In the genomic region with DNA sequence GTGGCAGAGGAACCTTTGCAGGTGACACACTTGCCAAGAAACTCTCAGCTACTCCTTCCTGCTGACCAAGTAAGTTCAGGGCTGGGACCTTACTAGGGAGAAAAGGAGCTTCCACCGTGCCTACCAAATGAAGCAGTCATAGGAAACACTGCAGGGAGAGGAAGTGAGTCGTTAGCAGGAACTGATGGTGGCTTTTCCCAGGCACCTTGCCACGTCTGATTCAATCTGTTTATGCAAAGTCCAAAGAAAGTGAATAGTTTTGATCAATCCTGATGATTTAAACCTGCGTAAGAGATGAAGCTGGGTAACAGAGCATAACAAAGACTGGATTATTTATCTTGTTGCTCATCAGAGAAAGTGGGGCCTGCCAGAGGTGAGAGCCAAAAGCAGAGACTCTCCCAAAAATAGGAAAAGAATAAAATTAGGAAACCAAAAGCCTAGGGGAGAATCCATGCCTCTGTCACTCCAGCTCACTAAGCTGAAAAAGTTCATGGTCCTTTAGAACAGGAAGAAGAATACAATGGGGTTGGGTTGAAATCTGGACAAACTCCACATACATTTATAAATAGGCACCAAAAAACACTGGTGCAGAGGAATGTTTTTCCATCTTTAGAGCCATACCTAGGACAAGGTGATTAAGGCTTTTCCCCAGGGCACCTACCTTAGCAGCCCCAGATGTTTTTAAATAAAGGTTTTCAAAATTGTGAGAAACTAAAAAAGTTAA, we compare ENCODE assay signal across 8 cellular contexts. TPM values are rescaled to one million over a fixed set of nuclear protein-coding genes. Genes with fewer than 3 reads are reported as not detected.
DNase-seq lines count a peak whose midpoint lies in the region; ATAC-seq, FAIRE-seq and TF ChIP-seq lines count a peak whose summit lies in the region.

No MANE protein-coding gene starts in this region.

- no peaks in the 10 kb centered on the region for H3K27me3 ChIP-seq in keratinocyte (ENCODE audit: control insufficient read depth, extremely low read depth, insufficient read depth, low read length)
- no peaks in the 10 kb centered on the region for H3K27me3 ChIP-seq in upper lobe of right lung

- FAIRE-seq in keratinocyte (lab: Jason Lieb, UNC), result peak; percentile 88

- peak overlapping the region; percentile 74 for H3K27ac ChIP-seq in keratinocyte (ENCODE audit: control insufficient read depth, insufficient read depth, low read length)
- H3K27ac ChIP-seq in upper lobe of right lung, result peak overlapping the region; percentile 43

- peak overlapping the region; percentile 1 for H3K4me3 Mint-ChIP-seq in activated CD4-positive, alpha-beta T cell treated with anti-CD3 and anti-CD28 coated beads, Interleukin-2, amount 10 ng/mL, durations not matched to agents 24 days and 14 days
- no peak overlapping the region for H3K4me3 Mint-ChIP-seq in activated CD4-positive, alpha-beta T cell treated with anti-CD3 and anti-CD28 coated beads, Interleukin-2, amount 10 ng/mL, durations not matched to agents 7 days and 5 days
- H3K4me3 Mint-ChIP-seq in stimulated activated memory B cell treated with anti-CD40 and anti-IgM and Interleukin-4, amounts not matched to agents 10 μg/mL and 1 μg/mL and 100 μg/mL, for 72 hours, result no peak overlapping the region

- H3K79me2 ChIP-seq in keratinocyte (ENCODE audit: control insufficient read depth, insufficient read depth, low read length), result no peaks in the 10 kb centered on the region

- H3K36me3 Mint-ChIP-seq in activated CD4-positive, alpha-beta T cell treated with anti-CD3 and anti-CD28 coated beads, Interleukin-2, amount 10 ng/mL, durations not matched to agents 24 days and 14 days (ENCODE audit: low read depth), result no peaks in the 10 kb centered on the region
- no peaks in the 10 kb centered on the region for H3K36me3 Mint-ChIP-seq in activated CD4-positive, alpha-beta T cell treated with anti-CD3 and anti-CD28 coated beads, Interleukin-2, amount 10 ng/mL, durations not matched to agents 7 days and 5 days (ENCODE audit: low read depth)
- H3K36me3 Mint-ChIP-seq in stimulated activated memory B cell treated with anti-CD40 and anti-IgM and Interleukin-4, amounts not matched to agents 10 μg/mL and 1 μg/mL and 100 μg/mL, for 72 hours, result no peaks in the 10 kb centered on the region

- CTCF ChIA-PET in activated CD4-positive, alpha-beta T cell treated with anti-CD3 and anti-CD28 coated beads, Interleukin-2, amount 10 ng/mL, durations not matched to agents 7 days and 5 days (lab: Charles Lee), result interaction anchor here (1.6 to 2.0 kb wide), 2 partner anchors 15 to 33 kb away, joined by 4 read pairs; no protein-coding TSS in a partner anchor

- no peaks in the 10 kb centered on the region for H3K9me3 Mint-ChIP-seq in activated CD4-positive, alpha-beta T cell treated with anti-CD3 and anti-CD28 coated beads, Interleukin-2, amount 10 ng/mL, durations not matched to agents 24 days and 14 days
- H3K9me3 Mint-ChIP-seq in activated CD4-positive, alpha-beta T cell treated with anti-CD3 and anti-CD28 coated beads, Interleukin-2, amount 10 ng/mL, durations not matched to agents 7 days and 5 days, result no peaks in the 10 kb centered on the region
- no peaks in the 10 kb centered on the region for H3K9me3 Mint-ChIP-seq in stimulated activated memory B cell treated with anti-CD40 and anti-IgM and Interleukin-4, amounts not matched to agents 10 μg/mL and 1 μg/mL and 100 μg/mL, for 72 hours

- TF ChIP-seq CTCF in astrocyte of the cerebellum (IDR thresholded peaks at IDR 0.05; ENCODE audit: low read depth, low read length, missing control alignments) (no peak), keratinocyte (optimal IDR thresholded peaks at IDR 0.05 in 1 of 3, IDR thresholded peaks at IDR 0.05 in 1 of 3, conservative IDR thresholded peaks at IDR 0.05 in 1 of 3; ENCODE audit: extremely low read depth in 1 of 3, insufficient read depth in 2 of 3, low read length in 3 of 3) (no peak), upper lobe of right lung (IDR thresholded peaks at IDR 0.05) (no peak)

- no peaks in the 10 kb centered on the region for H3K9me1 ChIP-seq in keratinocyte (ENCODE audit: control insufficient read depth, extremely low read depth, insufficient read depth, low read length)

- H3K9me3 ChIP-seq in keratinocyte (ENCODE audit: control insufficient read depth, low read depth, low read length) (no peaks in the 10 kb centered on the region), upper lobe of right lung (no peaks in the 10 kb centered on the region)

- H3K4me1 ChIP-seq in keratinocyte (ENCODE audit: control insufficient read depth, extremely low read depth, insufficient read depth, low read length) (peaks cover 34% of the 10 kb centered on the region), upper lobe of right lung (peaks cover 7% of the 10 kb centered on the region)

- in situ Hi-C loops in astrocyte of the cerebellum (cut with HindIII; ENCODE audit: low sequenced_read_pairs), result loop anchor here (5.0 kb wide), 2 partner anchors 35 kb away; a partner anchor contains a TSS

- intact Hi-C loops in activated CD4-positive, alpha-beta T cell treated with anti-CD3 and anti-CD28 coated beads, Interleukin-2, amount 10 ng/mL, durations not matched to agents 24 days and 14 days (cut with micrococcal nuclease), result no loop called here
- intact Hi-C loops in upper lobe of right lung (cut with DNase I), result no loop called here

- H3K27me3 Mint-ChIP-seq in activated CD4-positive, alpha-beta T cell treated with anti-CD3 and anti-CD28 coated beads, Interleukin-2, amount 10 ng/mL, durations not matched to agents 24 days and 14 days, result peaks cover 8% of the 10 kb centered on the region
- H3K27me3 Mint-ChIP-seq in activated CD4-positive, alpha-beta T cell treated with anti-CD3 and anti-CD28 coated beads, Interleukin-2, amount 10 ng/mL, durations not matched to agents 7 days and 5 days, result peaks cover 17% of the 10 kb centered on the region
- no peaks in the 10 kb centered on the region for H3K27me3 Mint-ChIP-seq in stimulated activated memory B cell treated with anti-CD40 and anti-IgM and Interleukin-4, amounts not matched to agents 10 μg/mL and 1 μg/mL and 100 μg/mL, for 72 hours

- H3K27ac Mint-ChIP-seq in activated CD4-positive, alpha-beta T cell treated with anti-CD3 and anti-CD28 coated beads, Interleukin-2, amount 10 ng/mL, durations not matched to agents 24 days and 14 days, result no peak overlapping the region
- no peak overlapping the region for H3K27ac Mint-ChIP-seq in activated CD4-positive, alpha-beta T cell treated with anti-CD3 and anti-CD28 coated beads, Interleukin-2, amount 10 ng/mL, durations not matched to agents 7 days and 5 days
- no peak overlapping the region for H3K27ac Mint-ChIP-seq in stimulated activated memory B cell treated with anti-CD40 and anti-IgM and Interleukin-4, amounts not matched to agents 10 μg/mL and 1 μg/mL and 100 μg/mL, for 72 hours

- H3K4me1 Mint-ChIP-seq in activated CD4-positive, alpha-beta T cell treated with anti-CD3 and anti-CD28 coated beads, Interleukin-2, amount 10 ng/mL, durations not matched to agents 24 days and 14 days, result peaks cover 12% of the 10 kb centered on the region
- H3K4me1 Mint-ChIP-seq in activated CD4-positive, alpha-beta T cell treated with anti-CD3 and anti-CD28 coated beads, Interleukin-2, amount 10 ng/mL, durations not matched to agents 7 days and 5 days, result peaks cover 14% of the 10 kb centered on the region
- H3K4me1 Mint-ChIP-seq in stimulated activated memory B cell treated with anti-CD40 and anti-IgM and Interleukin-4, amounts not matched to agents 10 μg/mL and 1 μg/mL and 100 μg/mL, for 72 hours, result no peaks in the 10 kb centered on the region

- dilution Hi-C loops in keratinocyte (cut with MboI; ENCODE audit: extremely low pct_ligation_motif_present, low sequenced_read_pairs), result loop anchor here (10.0 kb wide), 1 partner anchor 47 kb away; no protein-coding TSS in a partner anchor

- POLR2A ChIA-PET in activated CD4-positive, alpha-beta T cell treated with anti-CD3 and anti-CD28 coated beads, Interleukin-2, amount 10 ng/mL, durations not matched to agents 7 days and 5 days (lab: Charles Lee), result interaction anchor here (0.6 kb wide), 1 partner anchor 69 kb away, joined by 3 read pairs; no protein-coding TSS in a partner anchor

- DNase-seq in activated CD4-positive, alpha-beta T cell treated with anti-CD3 and anti-CD28 coated beads, Interleukin-2, amount 10 ng/mL, durations not matched to agents 24 days and 14 days, result no peak
- no peak for DNase-seq in activated CD4-positive, alpha-beta T cell treated with anti-CD3 and anti-CD28 coated beads, Interleukin-2, amount 10 ng/mL, durations not matched to agents 7 days and 5 days
- DNase-seq in astrocyte of the cerebellum (ENCODE audit: low read depth) (peak; percentile 94), keratinocyte (ENCODE audit: low read depth, low spot score) (no peak), upper lobe of right lung (no peak), COR-L47 (lab: John Stamatoyannopoulos, UW) (no peak), midbrain (lab: John Stamatoyannopoulos, UW) (no peak)

- ATAC-seq in upper lobe of right lung, result peak; percentile 74
- no peak for ATAC-seq in stimulated activated memory B cell treated with anti-CD40 and anti-IgM and Interleukin-4, amounts not matched to agents 10 μg/mL and 1 μg/mL and 100 μg/mL, for 72 hours

- peak overlapping the region; percentile 69 for H3K4me2 ChIP-seq in keratinocyte (ENCODE audit: control insufficient read depth, extremely low read depth, insufficient read depth, low read depth, low read length)

- no peaks in the 10 kb centered on the region for H4K20me1 ChIP-seq in keratinocyte (ENCODE audit: control insufficient read depth, extremely low read depth, insufficient read depth, low read length)

- H3K9ac ChIP-seq in keratinocyte (ENCODE audit: control insufficient read depth, extremely low read depth, insufficient read depth, low read length), result peak overlapping the region; percentile 50

- H2AFZ ChIP-seq in keratinocyte (ENCODE audit: control insufficient read depth, low read length), result peak overlapping the region; percentile 32

- H3K36me3 ChIP-seq in keratinocyte (ENCODE audit: control insufficient read depth in 2 of 2, extremely low read depth in 1 of 2, insufficient read depth in 2 of 2, low read length in 2 of 2) (no peaks in the 10 kb centered on the region), upper lobe of right lung (no peaks in the 10 kb centered on the region)

- no peak overlapping the region for H3K4me3 ChIP-seq in astrocyte of the cerebellum (ENCODE audit: low read depth, low read length)
- H3K4me3 ChIP-seq in keratinocyte (ENCODE audit: control insufficient read depth in 2 of 3, extremely low read depth in 1 of 3, insufficient read depth in 2 of 3, low read depth in 1 of 3, low read length in 3 of 3), result no peak overlapping the region
- no peak overlapping the region for H3K4me3 ChIP-seq in upper lobe of right lung

RNA-seq across cellular contexts. Expression of a gene that starts 9.3 kb away (rescaled TPM):
- 51.5 and 57.9 TPM in 2 replicates for total RNA-seq in activated CD4-positive, alpha-beta T cell treated with anti-CD3 and anti-CD28 coated beads, Interleukin-2, amount 10 ng/mL, durations not matched to agents 24 days and 14 days
- total RNA-seq in activated CD4-positive, alpha-beta T cell treated with anti-CD3 and anti-CD28 coated beads, Interleukin-2, amount 10 ng/mL, durations not matched to agents 7 days and 5 days, result 10 to 100 TPM; 60.8 to 70.5 TPM
- polyA plus RNA-seq in keratinocyte, result 77.2 to 101 TPM (median 79.0 TPM) in 3 replicates
- 192 TPM for polyA plus RNA-seq in keratinocyte (2011; ENCODE audit: low read depth)
- 100 and 122 TPM in 2 replicates for polyA plus RNA-seq in keratinocyte (2011; cell fraction: cytosol; rRNA removed)
- 40.9 and 43.3 TPM in 2 replicates for polyA plus RNA-seq in keratinocyte (2011; cell fraction: nucleus; rRNA removed)
- 87.4 and 90.1 TPM in 2 replicates for polyA plus RNA-seq in keratinocyte (2012; ENCODE audit: low replicate concordance)
- polyA minus RNA-seq in keratinocyte, result 79.0 to 84.7 TPM (median 83.4 TPM) in 3 replicates
- polyA minus RNA-seq in keratinocyte (2011; cell fraction: cytosol; rRNA and poly(A)+ RNA removed), result 41.4 TPM
- polyA minus RNA-seq in keratinocyte (2011; cell fraction: nucleus; rRNA and poly(A)+ RNA removed), result 15.2 and 19.6 TPM in 2 replicates
- total RNA-seq in upper lobe of right lung, result 54.0 TPM

RNA-seq across cellular contexts. Expression of a gene that starts 34.2 kb away (rescaled TPM):
- 21.9 and 22.5 TPM in 2 replicates for total RNA-seq in activated CD4-positive, alpha-beta T cell treated with anti-CD3 and anti-CD28 coated beads, Interleukin-2, amount 10 ng/mL, durations not matched to agents 24 days and 14 days
- total RNA-seq in activated CD4-positive, alpha-beta T cell treated with anti-CD3 and anti-CD28 coated beads, Interleukin-2, amount 10 ng/mL, durations not matched to agents 7 days and 5 days, result 10 to 100 TPM; 13.7 to 15.4 TPM
- polyA plus RNA-seq in keratinocyte, result 29.0 to 53.1 TPM (median 34.2 TPM) in 3 replicates
- polyA plus RNA-seq in keratinocyte (2011; ENCODE audit: low read depth), result 45.6 TPM
- polyA plus RNA-seq in keratinocyte (2011; cell fraction: cytosol; rRNA removed), result 24.8 and 37.0 TPM in 2 replicates
- 108 and 131 TPM in 2 replicates for polyA plus RNA-seq in keratinocyte (2011; cell fraction: nucleus; rRNA removed)
- polyA plus RNA-seq in keratinocyte (2012; ENCODE audit: low replicate concordance), result 22.1 and 109 TPM in 2 replicates
- 11.6 to 23.4 TPM (median 17.4 TPM) in 3 replicates for polyA minus RNA-seq in keratinocyte
- 13.8 TPM for polyA minus RNA-seq in keratinocyte (2011; cell fraction: cytosol; rRNA and poly(A)+ RNA removed)
- polyA minus RNA-seq in keratinocyte (2011; cell fraction: nucleus; rRNA and poly(A)+ RNA removed), result 30.2 and 41.6 TPM in 2 replicates
- 44.3 TPM for total RNA-seq in upper lobe of right lung

RNA-seq across cellular contexts. Expression of a gene that starts 47.8 kb away (rescaled TPM):
- total RNA-seq in activated CD4-positive, alpha-beta T cell treated with anti-CD3 and anti-CD28 coated beads, Interleukin-2, amount 10 ng/mL, durations not matched to agents 24 days and 14 days, result not detected in 2 replicates
- total RNA-seq in activated CD4-positive, alpha-beta T cell treated with anti-CD3 and anti-CD28 coated beads, Interleukin-2, amount 10 ng/mL, durations not matched to agents 7 days and 5 days, result under 1 TPM; 0.35 to 0.44 TPM
- polyA plus RNA-seq in keratinocyte, result 0.04 to 0.14 TPM (median 0.07 TPM) in 3 replicates
- not detected for polyA plus RNA-seq in keratinocyte (2011; ENCODE audit: low read depth)
- 0.09 TPM in 1 of 2 replicates, not detected in the other for polyA plus RNA-seq in keratinocyte (2011; cell fraction: cytosol; rRNA removed)
- 0.13 and 0.25 TPM in 2 replicates for polyA plus RNA-seq in keratinocyte (2011; cell fraction: nucleus; rRNA removed)
- 0.06 and 0.07 TPM in 2 replicates for polyA plus RNA-seq in keratinocyte (2012; ENCODE audit: low replicate concordance)
- not detected in 3 replicates for polyA minus RNA-seq in keratinocyte
- polyA minus RNA-seq in keratinocyte (2011; cell fraction: cytosol; rRNA and poly(A)+ RNA removed), result not detected
- 0.11 TPM in 1 of 2 replicates, not detected in the other for polyA minus RNA-seq in keratinocyte (2011; cell fraction: nucleus; rRNA and poly(A)+ RNA removed)
- total RNA-seq in upper lobe of right lung, result 0.23 TPM
